8 cellular contexts compared by ENCODE assay signal in genomic region chr4:80265571-80266266, GRCh38. TPM values are rescaled to one million over a fixed set of nuclear protein-coding genes. Genes with fewer than 3 reads are reported as not detected.
DNase-seq lines count a peak whose midpoint lies in the region; ATAC-seq, FAIRE-seq and TF ChIP-seq lines count a peak whose summit lies in the region.

No MANE protein-coding gene starts in this region.

- H3K4me1 ChIP-seq in A549 (no peaks in the 10 kb centered on the region), iPS-15b (ENCODE audit: control insufficient read depth, insufficient read depth, low read length) (no peaks in the 10 kb centered on the region)

- DNase-seq in A549 (ENCODE audit: low read depth in 1 of 2, low spot score in 1 of 2) (no peak), GOT3 (lab: John Stamatoyannopoulos, UW) (peak; percentile 10), NCI-H187 (lab: John Stamatoyannopoulos, UW) (no peak)
- DNase-seq in activated naive CD8-positive, alpha-beta T cell treated with anti-CD3 and anti-CD28 coated beads for 36 hours, result no peak
- no peak for DNase-seq in stimulated activated naive B cell treated with anti-CD40 and anti-IgM and Interleukin-4, amounts not matched to agents 10 μg/mL and 1 μg/mL and 100 μg/mL, for 72 hours
- DNase-seq in stimulated activated CD4-positive, alpha-beta T cell treated with anti-CD3 and anti-CD28 coated beads, Interleukin-15, amount 100 ng/mL, for 24 hours, result no peak

- FAIRE-seq in A549 (lab: Jason Lieb, UNC), result no peak

- peak; percentile 40 to 55; a peak in 4 of 6 replicates for ATAC-seq in A549
- ATAC-seq in stimulated activated naive B cell treated with anti-CD40 and anti-IgM and Interleukin-4, amounts not matched to agents 10 μg/mL and 1 μg/mL and 100 μg/mL, for 72 hours (replicated peaks), result no peak
- ATAC-seq in GM18502 (IDR thresholded peaks at IDR 0.05; ENCODE audit: poor library complexity, unreplicated experiment), result no peak

- H3K27me3 ChIP-seq in iPS-15b (ENCODE audit: control insufficient read depth, insufficient read depth, low read length), result peaks cover 100% of the 10 kb centered on the region

- peaks cover 35% of the 10 kb centered on the region for H3K4me1 Mint-ChIP-seq in activated naive CD8-positive, alpha-beta T cell treated with anti-CD3 and anti-CD28 coated beads for 36 hours
- peaks cover 36 to 57% of the 10 kb centered on the region in 2 donors for H3K4me1 Mint-ChIP-seq in stimulated activated naive B cell treated with anti-CD40 and anti-IgM and Interleukin-4, amounts not matched to agents 10 μg/mL and 1 μg/mL and 100 μg/mL, for 72 hours

- TF ChIP-seq EP300 in A549 (IDR thresholded peaks at IDR 0.05), result no peak

- CTCF ChIA-PET in A549 (lab: Yijun Ruan, JAX), result interaction anchor here (0.7 to 1.9 kb wide), 4 partner anchors 45 to 69 kb away, joined by 3 to 4 read pairs (median 4); no protein-coding TSS in a partner anchor

- peaks cover 95% of the 10 kb centered on the region for H3K27me3 Mint-ChIP-seq in activated naive CD8-positive, alpha-beta T cell treated with anti-CD3 and anti-CD28 coated beads for 36 hours
- peaks cover 80 to 82% of the 10 kb centered on the region in 2 donors for H3K27me3 Mint-ChIP-seq in stimulated activated naive B cell treated with anti-CD40 and anti-IgM and Interleukin-4, amounts not matched to agents 10 μg/mL and 1 μg/mL and 100 μg/mL, for 72 hours

- no peak for TF ChIP-seq CTCF in A549 (IDR thresholded peaks at IDR 0.05)

- H3K4me3 ChIP-seq in A549, result peak overlapping the region; percentile 54
- H3K4me3 ChIP-seq in iPS-15b (ENCODE audit: low read depth, low read length), result peak overlapping the region; percentile 47

- TF ChIP-seq RAD21 in A549 (conservative IDR thresholded peaks at IDR 0.05 in 1 of 2, IDR thresholded peaks at IDR 0.05 in 1 of 2), result no peak

- no peaks in the 10 kb centered on the region for H3K36me3 Mint-ChIP-seq in activated naive CD8-positive, alpha-beta T cell treated with anti-CD3 and anti-CD28 coated beads for 36 hours
- H3K36me3 Mint-ChIP-seq in stimulated activated naive B cell treated with anti-CD40 and anti-IgM and Interleukin-4, amounts not matched to agents 10 μg/mL and 1 μg/mL and 100 μg/mL, for 72 hours, result no peaks in the 10 kb centered on the region

- H3K9me3 Mint-ChIP-seq in activated naive CD8-positive, alpha-beta T cell treated with anti-CD3 and anti-CD28 coated beads for 36 hours, result no peaks in the 10 kb centered on the region
- no peaks in the 10 kb centered on the region for H3K9me3 Mint-ChIP-seq in stimulated activated naive B cell treated with anti-CD40 and anti-IgM and Interleukin-4, amounts not matched to agents 10 μg/mL and 1 μg/mL and 100 μg/mL, for 72 hours

- no peak overlapping the region for H3K9ac ChIP-seq in iPS-15b (ENCODE audit: low read depth, low read length)

- WGBS in A549 (ENCODE audit: missing lambda C conversion rate), result 1% methylated on average over 27 of the region's 36 CpGs

- H3K27ac Mint-ChIP-seq in activated naive CD8-positive, alpha-beta T cell treated with anti-CD3 and anti-CD28 coated beads for 36 hours, result no peak overlapping the region
- peak overlapping the region; percentile 59 for H3K27ac Mint-ChIP-seq in stimulated activated naive B cell treated with anti-CD40 and anti-IgM and Interleukin-4, amounts not matched to agents 10 μg/mL and 1 μg/mL and 100 μg/mL, for 72 hours

- H3K4me2 ChIP-seq in A549, result peak overlapping the region; percentile 99

- no peaks in the 10 kb centered on the region for H3K36me3 ChIP-seq in iPS-15b (ENCODE audit: control insufficient read depth, insufficient read depth, low read length)

- no peaks in the 10 kb centered on the region for H3K9me3 ChIP-seq in A549
- H3K9me3 ChIP-seq in iPS-15b (ENCODE audit: control insufficient read depth, insufficient read depth, low read length), result no peaks in the 10 kb centered on the region

- TF ChIP-seq POLR2A in A549 (IDR thresholded peaks at IDR 0.05; ENCODE audit: low read length), result no peak

- H3K4me3 Mint-ChIP-seq in activated naive CD8-positive, alpha-beta T cell treated with anti-CD3 and anti-CD28 coated beads for 36 hours, result peak overlapping the region; percentile 68
- peak overlapping the region; percentile 85 to 90 for H3K4me3 Mint-ChIP-seq in stimulated activated naive B cell treated with anti-CD40 and anti-IgM and Interleukin-4, amounts not matched to agents 10 μg/mL and 1 μg/mL and 100 μg/mL, for 72 hours

- H3K27ac ChIP-seq in A549, result peak overlapping the region in 1 of 2 experiments; percentile 70; a peak in 4 of 6 replicates

- POLR2A ChIA-PET in A549 (lab: Yijun Ruan, JAX), result no interaction called here

TF ChIP-seq in A549, 52 proteins besides CTCF, POLR2A, EP300 and RAD21:
- TF ChIP-seq SREBF2 (IDR thresholded peaks at IDR 0.05) (no peak), HMGXB4 (CRISPR knock-in tag; IDR thresholded peaks at IDR 0.05; ENCODE audit: borderline replicate concordance) (no peak), FOXS1 (CRISPR knock-in tag; IDR thresholded peaks at IDR 0.05) (no peak), JUN (IDR thresholded peaks at IDR 0.05) (no peak), RCOR1 (IDR thresholded peaks at IDR 0.05; ENCODE audit: low read depth, low read length) (no peak), REST (IDR thresholded peaks at IDR 0.05) (no peak)

RNA-seq across cellular contexts. Expression of gene FGF5, which starts 0.7 kb away (rescaled TPM):
- polyA plus RNA-seq in A549 (2011; rRNA removed) (0.19 TPM in 1 of 2 replicates, not detected in the other), A549 (2017; fragmentation: RNase III; extraction: RNeasy Plus Mini Kit Qiagen cat#74134 plus additional on column Dnase treatment) (0.21 to 0.28 TPM (median 0.25 TPM) in 3 replicates)
- under 0.01 and 0.01 TPM in 2 replicates for polyA plus RNA-seq in A549 (2012; cell fraction: cytosol; rRNA removed)
- not detected in 2 replicates for polyA plus RNA-seq in A549 (2012; cell fraction: nucleus; rRNA removed)
- not detected in 2 replicates for polyA minus RNA-seq in A549 (2011; rRNA and poly(A)+ RNA removed)
- not detected for total RNA-seq in activated naive CD8-positive, alpha-beta T cell treated with anti-CD3 and anti-CD28 coated beads for 36 hours

Comparison
In these comparisons a context has a peak if more than half of its experiments do, and no peak if none do; other contexts are left out.
1. ATAC-seq: peak in A549 (2 of 2); none in stimulated activated naive B cell treated with anti-CD40 and anti-IgM and Interleukin-4, amounts not matched to agents 10 μg/mL and 1 μg/mL and 100 μg/mL, for 72 hours (0 of 2) and GM18502 (single experiment).